1 cellular context compared by ENCODE assay signal in the genomic region with DNA sequence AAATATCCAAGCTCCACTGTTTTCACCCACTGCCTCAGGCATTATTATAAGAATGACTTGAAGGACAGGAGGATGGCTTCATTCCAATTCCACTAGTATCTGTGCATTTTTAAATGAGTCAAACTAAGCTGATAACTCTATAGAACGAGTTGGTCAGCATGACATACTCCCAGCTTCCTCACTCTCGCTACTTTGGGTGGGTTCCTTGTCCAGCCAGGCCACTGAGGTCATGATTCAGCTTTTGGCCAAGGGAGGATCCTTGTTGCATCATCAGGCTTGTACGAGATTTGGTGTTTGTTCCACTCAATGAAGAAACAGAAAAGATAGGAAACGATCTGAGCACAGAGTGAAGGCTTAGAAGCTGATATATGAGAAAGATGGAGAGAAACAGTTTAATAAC.
A peak's percentile ranks its signal among the peaks of the same experiment; 100 is the strongest.
TF ChIP-seq lines count a peak whose summit lies in the region.

No MANE protein-coding gene starts in this region.

TF ChIP-seq in endothelial cell of umbilical vein, 7 proteins besides CTCF, POLR2A, EP300 and RAD21:
- TF ChIP-seq, protein P1, sequence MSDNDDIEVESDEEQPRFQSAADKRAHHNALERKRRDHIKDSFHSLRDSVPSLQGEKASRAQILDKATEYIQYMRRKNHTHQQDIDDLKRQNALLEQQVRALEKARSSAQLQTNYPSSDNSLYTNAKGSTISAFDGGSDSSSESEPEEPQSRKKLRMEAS (IDR thresholded peaks at IDR 0.05; ENCODE audit: insufficient read depth, insufficient read length), result no peak
- TF ChIP-seq JUN (IDR thresholded peaks at IDR 0.05; ENCODE audit: borderline replicate concordance, insufficient read depth, insufficient read length, low read depth), result peak; percentile 47
- TF ChIP-seq POLR2AphosphoS5 (IDR thresholded peaks at IDR 0.05; ENCODE audit: insufficient read depth, low read depth, low read length), result no peak
- TF ChIP-seq GATA2 (IDR thresholded peaks at IDR 0.05; ENCODE audit: insufficient read depth, insufficient read length, low read depth, low read length), result peak; percentile 66
- TF ChIP-seq EZH2 (IDR thresholded peaks at IDR 0.05; ENCODE audit: borderline replicate concordance, low read depth, low read length, severe bottlenecking), result no peak
- peak; percentile 68 for TF ChIP-seq FOS (IDR thresholded peaks at IDR 0.05; ENCODE audit: borderline replicate concordance, insufficient read depth, low read length)
- TF ChIP-seq MYC (IDR thresholded peaks at IDR 0.05; ENCODE audit: low read depth, low read length), result no peak
